Comparison of ENCODE assay signal across 8 cellular contexts in the genomic region with DNA sequence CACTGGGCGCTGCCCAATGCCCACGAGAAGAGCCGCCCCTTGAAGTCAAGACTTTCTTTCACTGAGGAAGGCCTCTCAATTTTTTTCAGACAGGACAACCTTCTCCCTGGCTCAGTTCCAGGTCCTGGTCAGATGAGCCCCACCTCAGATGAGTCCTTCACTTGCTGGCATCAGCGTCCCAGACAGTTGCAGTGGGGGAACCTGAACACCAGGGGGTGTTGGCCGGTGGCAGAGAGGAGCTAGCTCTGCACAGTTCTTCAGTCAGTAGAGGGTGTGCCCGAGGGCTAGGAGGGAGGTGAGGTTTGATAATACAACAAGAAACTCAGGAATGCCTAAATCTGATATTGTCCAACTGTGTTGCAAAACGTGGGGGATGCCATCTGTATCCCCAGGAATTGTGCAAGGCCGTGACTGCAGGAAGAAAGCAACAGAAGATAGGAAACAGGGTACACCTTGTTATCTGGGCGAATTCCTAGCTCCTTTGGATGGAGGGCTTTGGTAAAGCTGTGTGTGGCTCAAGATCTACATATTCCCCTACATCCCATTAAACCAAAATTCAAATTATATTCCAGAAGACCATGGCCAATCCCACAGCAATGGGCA. TPM values are rescaled to one million over a fixed set of nuclear protein-coding genes. Genes with fewer than 3 reads are reported as not detected.
DNase-seq lines count a peak whose midpoint lies in the region; ATAC-seq, FAIRE-seq and TF ChIP-seq lines count a peak whose summit lies in the region.

No MANE protein-coding gene starts in this region.

- H3K9me3 ChIP-seq in AG04450 (ENCODE audit: control insufficient read depth, insufficient read depth, low read length), result no peaks in the 10 kb centered on the region
- H3K9me3 ChIP-seq in small intestine (ENCODE audit: control insufficient read depth, low read depth), result no peaks in the 10 kb centered on the region

- no peak overlapping the region for H3K27ac ChIP-seq in AG04450 (ENCODE audit: low read depth, low read length)
- H3K27ac ChIP-seq in small intestine (ENCODE audit: low read depth in 1 of 2, low read length in 1 of 2), result no peak overlapping the region

- ATAC-seq in GM19023 (IDR thresholded peaks at IDR 0.05; ENCODE audit: unreplicated experiment) (peak; percentile 50), HG02610 (IDR thresholded peaks at IDR 0.05; ENCODE audit: unreplicated experiment) (no peak), HG03442 (IDR thresholded peaks at IDR 0.05; ENCODE audit: unreplicated experiment) (no peak)

- DNase-seq in AG04450 (ENCODE audit: low read depth, low spot score), result no peak
- peak; percentile 18 for DNase-seq in NCI-H69 (lab: John Stamatoyannopoulos, UW)
- peak; percentile 70 for DNase-seq in activated T-cell treated with anti-CD3 and anti-CD28 coated beads for 24 hours (ENCODE audit: low read depth)
- no peak for DNase-seq in foreskin fibroblast
- DNase-seq in small intestine, result peak; percentile 71

- POLR2A ChIA-PET in AG04450 (lab: Yijun Ruan, JAX), result no interaction called here

- H3K36me3 ChIP-seq in small intestine (ENCODE audit: control insufficient read depth in 2 of 2, insufficient read depth in 2 of 2, low read length in 2 of 2), result no peaks in the 10 kb centered on the region

- TF ChIP-seq CTCF in AG04450 (IDR thresholded peaks at IDR 0.05; ENCODE audit: low read depth, low read length) (peak; percentile 52), foreskin fibroblast (IDR thresholded peaks at IDR 0.05; ENCODE audit: low read depth, low read length) (peak; percentile 16)

- peaks cover 6% of the 10 kb centered on the region for H3K27me3 ChIP-seq in AG04450 (ENCODE audit: control insufficient read depth, insufficient read depth, low read length)
- H3K27me3 ChIP-seq in small intestine (ENCODE audit: control insufficient read depth in 2 of 2, insufficient read depth in 2 of 2, low read length in 2 of 2), result no peaks in the 10 kb centered on the region

- no peaks in the 10 kb centered on the region for H3K4me1 ChIP-seq in small intestine (ENCODE audit: control insufficient read depth in 2 of 2, insufficient read depth in 1 of 2, low read depth in 1 of 2, low read length in 1 of 2)

- CTCF ChIA-PET in AG04450 (lab: Charles Lee), result no interaction called here

- H3K4me3 ChIP-seq in AG04450 (ENCODE audit: low read depth, low read length) (no peak overlapping the region), foreskin fibroblast (ENCODE audit: low read depth in 1 of 2, low read length in 2 of 2) (no peak overlapping the region), small intestine (ENCODE audit: low read depth in 1 of 2, low read length in 2 of 2) (no peak overlapping the region)

- WGBS in small intestine, 3 donors, result 38 to 54% (median 41%) methylated on average over 9 of the region's 9 CpGs

- FAIRE-seq in small intestine (lab: Jason Lieb, UNC), result no peak

RNA-seq across cellular contexts. Expression of a gene that starts 34.3 kb away (rescaled TPM):
- polyA plus RNA-seq in AG04450 (2011; rRNA removed) (not detected in 2 replicates), small intestine (not detected)
- not detected in 2 replicates for polyA minus RNA-seq in AG04450 (2011; rRNA and poly(A)+ RNA removed)

Comparison
In these comparisons a context has a peak if more than half of its experiments do, and no peak if none do; other contexts are left out.
1. DNase-seq: peak in NCI-H69 (single experiment), activated T-cell treated with anti-CD3 and anti-CD28 coated beads for 24 hours (single experiment) and small intestine (single experiment); none in AG04450 (single experiment) and foreskin fibroblast (0 of 2).